8 cellular contexts compared by ENCODE assay signal in genomic region chr20:63223121-63223825, GRCh38. TPM values are rescaled to one million over a fixed set of nuclear protein-coding genes. Genes with fewer than 3 reads are reported as not detected.
DNase-seq lines count a peak whose midpoint lies in the region; ATAC-seq and TF ChIP-seq lines count a peak whose summit lies in the region.

No MANE protein-coding gene starts in this region.

- no peak overlapping the region for H3K4me3 ChIP-seq in AG04449 (ENCODE audit: low read depth, low read length)

- DNase-seq in AG04449 (ENCODE audit: low read depth, low spot score) (no peak), RPMI7951 (ENCODE audit: low read depth) (peak; percentile 42), hepatic stellate cell (ENCODE audit: low spot score) (peak; percentile 59), cortex of kidney (lab: John Stamatoyannopoulos, UW) (no peak), NCI-H510A (lab: John Stamatoyannopoulos, UW) (no peak)
- DNase-seq in activated naive CD4-positive, alpha-beta T cell treated with anti-CD3 and anti-CD28 coated beads, Interleukin-2, amount 50 U/mL, for 72 hours (ENCODE audit: low spot score in 2 of 2): peak in 1 of 2 donors; percentile 58
- peak; percentile 31 to 47 for DNase-seq in stimulated activated CD4-positive, alpha-beta T cell treated with anti-CD3 and anti-CD28 coated beads, Interleukin-2, amount 100 ng/mL, for 48 hours

- CTCF ChIA-PET in AG04449 (lab: Yijun Ruan, JAX): interaction anchor here (0.8 to 6.9 kb wide), 40 partner anchors 10 to 898 kb away, joined by 3 to 142 read pairs (median 6); partner anchors contain the start of genes ARFGAP1, BIRC7, COL20A1 and NKAIN4

- TF ChIP-seq CTCF in AG04449 (IDR thresholded peaks at IDR 0.05; ENCODE audit: insufficient read depth, low read length, missing control alignments): peak; percentile 70
- TF ChIP-seq CTCF in GM12874 (IDR thresholded peaks at IDR 0.05; ENCODE audit: insufficient read depth, low read depth, low read length): peak; percentile 82

- peak; percentile 70 to 80 for ATAC-seq in activated naive CD4-positive, alpha-beta T cell treated with anti-CD3 and anti-CD28 coated beads, Interleukin-2, amount 50 U/mL, for 72 hours

- POLR2A ChIA-PET in AG04449 (lab: Yijun Ruan, JAX): interaction anchor here (1.1 to 1.8 kb wide), 4 partner anchors 9 to 86 kb away, joined by 3 to 6 read pairs (median 4); partner anchors contain the start of gene ARFGAP1

- H3K36me3 Mint-ChIP-seq in activated naive CD4-positive, alpha-beta T cell treated with anti-CD3 and anti-CD28 coated beads, Interleukin-2, amount 50 U/mL, for 72 hours: no peaks in the 10 kb centered on the region

- H3K9me3 Mint-ChIP-seq in activated naive CD4-positive, alpha-beta T cell treated with anti-CD3 and anti-CD28 coated beads, Interleukin-2, amount 50 U/mL, for 72 hours: no peaks in the 10 kb centered on the region

- no peak overlapping the region for H3K27ac Mint-ChIP-seq in activated naive CD4-positive, alpha-beta T cell treated with anti-CD3 and anti-CD28 coated beads, Interleukin-2, amount 50 U/mL, for 72 hours

RNA-seq across cellular contexts. Expression of gene YTHDF1, which starts 7.3 kb away (rescaled TPM):
- total RNA-seq in RPMI7951 (2014; rRNA removed; shearing (Covaris generic)): 21.2 and 22.1 TPM in 2 replicates
- total RNA-seq in activated naive CD4-positive, alpha-beta T cell treated with anti-CD3 and anti-CD28 coated beads, Interleukin-2, amount 50 U/mL, for 72 hours: 10 to 100 TPM; 34.7 to 39.1 TPM

RNA-seq across cellular contexts. Expression of gene BIRC7, which starts 12.4 kb away (rescaled TPM):
- not detected in 2 replicates for total RNA-seq in RPMI7951 (2014; rRNA removed; shearing (Covaris generic))
- under 1 TPM in 1 of 2 donors, not detected in 1; 0.51 TPM for total RNA-seq in activated naive CD4-positive, alpha-beta T cell treated with anti-CD3 and anti-CD28 coated beads, Interleukin-2, amount 50 U/mL, for 72 hours

RNA-seq across cellular contexts. Expression of gene NKAIN4, which starts 31.0 kb away (rescaled TPM):
- not detected in 2 replicates for total RNA-seq in RPMI7951 (2014; rRNA removed; shearing (Covaris generic))
- not detected for total RNA-seq in activated naive CD4-positive, alpha-beta T cell treated with anti-CD3 and anti-CD28 coated beads, Interleukin-2, amount 50 U/mL, for 72 hours

RNA-seq across cellular contexts. Expression of gene ARFGAP1, which starts 49.3 kb away (rescaled TPM):
- total RNA-seq in RPMI7951 (2014; rRNA removed; shearing (Covaris generic)): 29.0 and 35.7 TPM in 2 replicates
- total RNA-seq in activated naive CD4-positive, alpha-beta T cell treated with anti-CD3 and anti-CD28 coated beads, Interleukin-2, amount 50 U/mL, for 72 hours: 100 to 1,000 TPM in 1 of 2 donors, 10 to 100 TPM in 1; 77.2 to 108 TPM

Comparison
In these comparisons a context has a peak if more than half of its experiments do, and no peak if none do; other contexts are left out.
1. DNase-seq: peak in RPMI7951 (single experiment), hepatic stellate cell (single experiment) and stimulated activated CD4-positive, alpha-beta T cell treated with anti-CD3 and anti-CD28 coated beads, Interleukin-2, amount 100 ng/mL, for 48 hours (2 of 2); none in AG04449 (single experiment), cortex of kidney (single experiment) and NCI-H510A (single experiment).